In the genomic region with DNA sequence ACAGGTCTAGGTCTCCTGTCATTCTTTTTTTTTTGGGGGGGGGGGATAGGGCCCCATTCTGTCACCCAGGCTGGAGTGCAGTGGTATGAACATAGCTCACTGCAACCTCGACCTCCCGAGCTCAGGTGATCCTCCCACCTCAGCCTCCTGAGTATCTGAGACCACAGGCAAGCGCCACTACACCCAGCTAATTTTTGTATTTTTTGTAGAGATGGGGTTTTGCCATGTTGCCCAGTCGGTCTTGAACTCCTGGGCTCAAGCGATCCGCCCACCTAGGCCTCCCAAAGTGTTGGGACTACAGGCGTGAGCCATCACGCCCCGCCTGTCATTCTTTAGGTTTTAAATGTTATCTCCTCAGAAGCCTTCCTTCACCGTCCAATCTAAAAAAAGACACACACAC, we compare ENCODE assay signal across 8 cellular contexts. TPM values are rescaled to one million over a fixed set of nuclear protein-coding genes. Genes with fewer than 3 reads are reported as not detected.
DNase-seq lines count a peak whose midpoint lies in the region; ATAC-seq and TF ChIP-seq lines count a peak whose summit lies in the region.

No MANE protein-coding gene starts in this region.

- ATAC-seq in naive B cell (ENCODE audit: low read depth in 2 of 2) (no peak), GM21360 (IDR thresholded peaks at IDR 0.05; ENCODE audit: unreplicated experiment) (no peak), GM19328 (IDR thresholded peaks at IDR 0.05; ENCODE audit: unreplicated experiment) (no peak)

- H3K36me3 Mint-ChIP-seq in naive B cell = peaks cover 8 to 20% of the 10 kb centered on the region in 2 donors

- no peaks in the 10 kb centered on the region for H3K9me3 Mint-ChIP-seq in naive B cell

- peak overlapping the region; percentile 91 to 100 (median 98) for H3K4me3 Mint-ChIP-seq in naive B cell

- H3K27ac Mint-ChIP-seq in naive B cell = peak overlapping the region; percentile 99 to 100 (median 100)

- in situ Hi-C loops in GM13976 (cut with MboI; ENCODE audit: low sequenced_read_pairs, unreplicated experiment) = no loop called here

- no peaks in the 10 kb centered on the region for H3K27me3 Mint-ChIP-seq in naive B cell

- H3K9me3 ChIP-seq in MG63 = no peaks in the 10 kb centered on the region

- H3K27me3 ChIP-seq in MG63 = no peaks in the 10 kb centered on the region
- H3K27me3 ChIP-seq in dorsolateral prefrontal cortex = no peaks in the 10 kb centered on the region

- POLR2A ChIA-PET in AG04449 (lab: Yijun Ruan, JAX) = no interaction called here

- intact Hi-C loops in dorsolateral prefrontal cortex (cut with DNase I) = no loop called here

- peaks cover 50% of the 10 kb centered on the region for H3K36me3 ChIP-seq in MG63

- H3K4me1 Mint-ChIP-seq in naive B cell = peaks cover 20 to 32% (median 24%) of the 10 kb centered on the region in 3 donors

- H3K27ac ChIP-seq in dorsolateral prefrontal cortex = peak overlapping the region in 48 of 59 donors; percentile 69 to 99 (median 96)

- CTCF ChIA-PET in AG04449 (lab: Yijun Ruan, JAX) = interaction anchor here (2.0 to 6.9 kb wide), 3 partner anchors 12 to 25 kb away, joined by 6 to 60 read pairs (median 52); partner anchors contain the start of gene LRRC59

- DNase-seq in AG04449 (ENCODE audit: low read depth, low spot score) = no peak
- DNase-seq in MG63 = no peak
- DNase-seq in dorsolateral prefrontal cortex = no peak
- no peak for DNase-seq in naive B cell
- DNase-seq in GM13976 (ENCODE audit: low spot score) = no peak
- no peak for DNase-seq in hepatic stellate cell (ENCODE audit: low spot score)

- peak overlapping the region; percentile 100 for H3K4me3 ChIP-seq in AG04449 (ENCODE audit: low read depth, low read length)
- H3K4me3 ChIP-seq in MG63 = peak overlapping the region; percentile 79
- peak overlapping the region; percentile 62 to 99 (median 85) for H3K4me3 ChIP-seq in dorsolateral prefrontal cortex

- no peak for TF ChIP-seq CTCF in AG04449 (IDR thresholded peaks at IDR 0.05; ENCODE audit: insufficient read depth, low read length, missing control alignments)
- no peak for TF ChIP-seq CTCF in dorsolateral prefrontal cortex (IDR thresholded peaks at IDR 0.05 in 54 of 56, conservative IDR thresholded peaks at IDR 0.05 in 2 of 56; ENCODE audit: low read depth in 1 of 56, partially characterized antibody in 56 of 56)
- TF ChIP-seq CTCF in GM13976 (IDR thresholded peaks at IDR 0.05; ENCODE audit: borderline replicate concordance, control extremely low read depth, extremely low read depth, insufficient read depth, missing control alignments) = no peak

RNA-seq across cellular contexts. Expression of gene MRPL27, which starts 0.8 kb away (rescaled TPM):
- total RNA-seq in MG63 (2014; rRNA removed; shearing (Covaris generic); ENCODE audit: low replicate concordance) = 74.4 and 99.7 TPM in 2 replicates
- total RNA-seq in dorsolateral prefrontal cortex = 10 to 100 TPM; 38.9 to 85.2 (median 61.6) TPM
- 10 to 100 TPM; 46.6 to 62.9 (median 50.4) TPM for polyA plus RNA-seq in naive B cell (ENCODE audit: low read depth in 6 of 6)

RNA-seq across cellular contexts. Expression of gene EME1, which starts 0.8 kb away (rescaled TPM):
- total RNA-seq in MG63 (2014; rRNA removed; shearing (Covaris generic); ENCODE audit: low replicate concordance) = 6.3 and 9.5 TPM in 2 replicates
- 1 to 10 TPM in 73 of 120 experiments, under 1 TPM in 36, not detected in 11; 0.19 to 4.9 (median 1.3) TPM for total RNA-seq in dorsolateral prefrontal cortex
- polyA plus RNA-seq in naive B cell (ENCODE audit: low read depth in 6 of 6) = under 1 TPM in 4 of 6 donors, not detected in 2; 0.36 to 0.87 (median 0.59) TPM

RNA-seq across cellular contexts. Expression of gene LRRC59, which starts 25.1 kb away (rescaled TPM):
- total RNA-seq in MG63 (2014; rRNA removed; shearing (Covaris generic); ENCODE audit: low replicate concordance) = 365 and 417 TPM in 2 replicates
- total RNA-seq in dorsolateral prefrontal cortex = 10 to 100 TPM; 26.1 to 54.3 (median 38.0) TPM
- polyA plus RNA-seq in naive B cell (ENCODE audit: low read depth in 6 of 6) = 10 to 100 TPM; 15.4 to 29.2 (median 20.0) TPM

RNA-seq across cellular contexts. Expression of gene XYLT2, which starts 26.3 kb away (rescaled TPM):
- 26.5 and 27.2 TPM in 2 replicates for total RNA-seq in MG63 (2014; rRNA removed; shearing (Covaris generic); ENCODE audit: low replicate concordance)
- 10 to 100 TPM; 13.3 to 28.9 (median 19.3) TPM for total RNA-seq in dorsolateral prefrontal cortex
- 10 to 100 TPM in 2 of 6 donors, 1 to 10 TPM in 4; 5.7 to 14.0 (median 9.5) TPM for polyA plus RNA-seq in naive B cell (ENCODE audit: low read depth in 6 of 6)

RNA-seq across cellular contexts. Expression of gene ACSF2, which starts 53.8 kb away (rescaled TPM):
- total RNA-seq in MG63 (2014; rRNA removed; shearing (Covaris generic); ENCODE audit: low replicate concordance) = 8.9 and 24.5 TPM in 2 replicates
- total RNA-seq in dorsolateral prefrontal cortex = 10 to 100 TPM in 114 of 120 experiments, 1 to 10 TPM in 6; 7.3 to 47.1 (median 17.3) TPM
- polyA plus RNA-seq in naive B cell (ENCODE audit: low read depth in 6 of 6) = 1 to 10 TPM; 3.3 to 9.1 (median 5.2) TPM
